Comparison of ENCODE assay signal across 9 cellular contexts in genomic region chr19:33819496-33819874, GRCh38. TPM values are rescaled to one million over a fixed set of nuclear protein-coding genes. Genes with fewer than 3 reads are reported as not detected.
DNase-seq lines count a peak whose midpoint lies in the region; ATAC-seq and TF ChIP-seq lines count a peak whose summit lies in the region.
"Had no signal": no experiment of that assay in that cellular context is flagged by ENCODE, and none has a peak within 500 bp of the region (broad histone marks: within the 10 kb centered on the region; RNA-seq: fewer than 3 reads in every experiment).

No MANE protein-coding gene starts in this region.

- H3K4me2 ChIP-seq in mammary epithelial cell (ENCODE audit: insufficient read depth, low read depth, low read length): peak overlapping the region; percentile 92

- no peaks in the 10 kb centered on the region for H3K36me3 Mint-ChIP-seq in activated T-cell treated with anti-CD3 and anti-CD28 coated beads, Interleukin-2, amount 50 U/mL, for 72 hours (ENCODE audit: insufficient read depth in 2 of 2)
- H3K36me3 Mint-ChIP-seq in type B pancreatic cell: peaks cover 4% of the 10 kb centered on the region

- H3K4me3 ChIP-seq in mammary epithelial cell (replicated peaks in 1 of 3; ENCODE audit: insufficient read depth in 1 of 3, low read depth in 2 of 3, low read length in 3 of 3) (peak overlapping the region in 2 of 3 experiments; percentile 18 to 25), mesodermal cell (ENCODE audit: extremely low read depth, insufficient read depth, low read length, poor library complexity, severe bottlenecking) (peak overlapping the region; percentile 31)
- H3K4me3 ChIP-seq: SJSA1 had no signal

- DNase-seq in activated T-cell treated with anti-CD3 and anti-CD28 coated beads, Interleukin-2, amount 50 U/mL, for 72 hours: no peak
- DNase-seq in activated T-cell treated with anti-CD3 and anti-CD28 coated beads, Interleukin-2, amount 50 U/mL, for 1 hour: no peak
- DNase-seq in mammary epithelial cell (no peak), type B pancreatic cell (ENCODE audit: extremely low spot score, unreplicated experiment) (no peak), epidermal melanocyte (ENCODE audit: insufficient read length, low spot score) (no peak), SHP77 treated with DMSO at 0.1 percent for 48 hours (lab: John Stamatoyannopoulos, UW) (no peak), AML-193 (lab: John Stamatoyannopoulos, UW) (no peak)

- H3K4me1 ChIP-seq in mammary epithelial cell (ENCODE audit: insufficient read depth, low read length) (peaks cover 38% of the 10 kb centered on the region), mesodermal cell (ENCODE audit: control insufficient read depth, insufficient read depth, low read length, poor library complexity, severe bottlenecking) (peaks cover 8% of the 10 kb centered on the region)
- H3K4me1 ChIP-seq: SJSA1 had no signal

- no peak for ATAC-seq in activated T-cell treated with anti-CD3 and anti-CD28 coated beads, Interleukin-2, amount 50 U/mL, for 72 hours (replicated peaks in 1 of 2)

- no peaks in the 10 kb centered on the region for H3K79me2 ChIP-seq in mammary epithelial cell (ENCODE audit: insufficient read depth, low read length)

- intact Hi-C loops in mammary epithelial cell (cut with micrococcal nuclease): no loop called here

- H3K9ac ChIP-seq in mammary epithelial cell (ENCODE audit: insufficient read depth, low read length): peak overlapping the region; percentile 65

- 72% methylated on average over 7 of the region's 10 CpGs for WGBS in mammary epithelial cell (ENCODE audit: low coverage, missing lambda C conversion rate)
- 48 to 52% methylated on average over 8 to 9 of the region's 10 CpGs for WGBS in mesodermal cell (ENCODE audit: insufficient coverage in 2 of 2), 2 experiments

- H3K27ac ChIP-seq in mammary epithelial cell (ENCODE audit: insufficient read depth, low read depth, low read length) (peak overlapping the region; percentile 72), mesodermal cell (ENCODE audit: low read depth, low read length, severe bottlenecking) (peak overlapping the region; percentile 56)
- H3K27ac ChIP-seq: SJSA1 had no signal

- in situ Hi-C loops in mammary epithelial cell (cut with MboI; ENCODE audit: low sequenced_read_pairs in 2 of 2): no loop called here

- H3K9me3 ChIP-seq in mammary epithelial cell (replicated peaks; ENCODE audit: insufficient read depth, low read length): no peaks in the 10 kb centered on the region
- H3K9me3 ChIP-seq in mesodermal cell (ENCODE audit: control insufficient read depth, low read length): no peaks in the 10 kb centered on the region
- H3K9me3 ChIP-seq: SJSA1 had no signal

- CTCF ChIA-PET in mammary epithelial cell (lab: Charles Lee; ENCODE audit: low non-redundant PET): no interaction called here

- no peaks in the 10 kb centered on the region for H4K20me1 ChIP-seq in mammary epithelial cell (ENCODE audit: insufficient read depth, low read length)

- TSS peak; percentile 68 for BruUV-seq in mammary epithelial cell (replicated peaks; lab: Mats Ljungman, UMichigan)

- peaks cover 17% of the 10 kb centered on the region for H3K4me1 Mint-ChIP-seq in activated T-cell treated with anti-CD3 and anti-CD28 coated beads, Interleukin-2, amount 50 U/mL, for 72 hours (ENCODE audit: low read depth)
- peaks cover 17% of the 10 kb centered on the region for H3K4me1 Mint-ChIP-seq in type B pancreatic cell (ENCODE audit: unreplicated experiment)

- no peaks in the 10 kb centered on the region for H3K36me3 ChIP-seq in mammary epithelial cell (ENCODE audit: insufficient read depth, low read length)
- H3K36me3 ChIP-seq in mesodermal cell (ENCODE audit: control insufficient read depth, insufficient read depth, low read length): peaks cover 4% of the 10 kb centered on the region
- H3K36me3 ChIP-seq: SJSA1 had no signal

- H3K4me3 Mint-ChIP-seq in activated T-cell treated with anti-CD3 and anti-CD28 coated beads, Interleukin-2, amount 50 U/mL, for 72 hours: peak overlapping the region; percentile 77 to 79
- H3K4me3 Mint-ChIP-seq in type B pancreatic cell: peak overlapping the region; percentile 66

- peak overlapping the region; percentile 75 for H2AFZ ChIP-seq in mammary epithelial cell (ENCODE audit: low read depth, low read length)

- TF ChIP-seq CTCF in mammary epithelial cell (conservative IDR thresholded peaks at IDR 0.05 in 1 of 2, IDR thresholded peaks at IDR 0.05 in 1 of 2; ENCODE audit: extremely low read depth in 1 of 2, insufficient read depth in 1 of 2, low read depth in 1 of 2, low read length in 2 of 2) (no peak), type B pancreatic cell (conservative IDR thresholded peaks at IDR 0.05) (no peak)

- H3K27me3 Mint-ChIP-seq in activated T-cell treated with anti-CD3 and anti-CD28 coated beads, Interleukin-2, amount 50 U/mL, for 72 hours (ENCODE audit: low read depth): peaks cover 10% of the 10 kb centered on the region
- peaks cover 14% of the 10 kb centered on the region for H3K27me3 Mint-ChIP-seq in type B pancreatic cell

- no peak overlapping the region for H3K27ac Mint-ChIP-seq in activated T-cell treated with anti-CD3 and anti-CD28 coated beads, Interleukin-2, amount 50 U/mL, for 72 hours
- H3K27ac Mint-ChIP-seq in type B pancreatic cell: peak overlapping the region; percentile 55

- dilution Hi-C loops in mammary epithelial cell (cut with HindIII; ENCODE audit: low sequenced_read_pairs): no loop called here

- no peaks in the 10 kb centered on the region for H3K27me3 ChIP-seq in mammary epithelial cell (ENCODE audit: insufficient read depth, low read length)
- H3K27me3 ChIP-seq: SJSA1 had no signal

- H3K9me3 Mint-ChIP-seq in activated T-cell treated with anti-CD3 and anti-CD28 coated beads, Interleukin-2, amount 50 U/mL, for 72 hours: no peaks in the 10 kb centered on the region
- no peaks in the 10 kb centered on the region for H3K9me3 Mint-ChIP-seq in type B pancreatic cell

RNA-seq across cellular contexts. Expression of gene KCTD15, which starts 22.8 kb away (rescaled TPM):
- 1 to 10 TPM; 7.3 to 8.2 TPM for total RNA-seq in activated T-cell treated with anti-CD3 and anti-CD28 coated beads, Interleukin-2, amount 50 U/mL, for 72 hours
- 10 to 100 TPM; 49.9 to 78.5 TPM for total RNA-seq in mammary epithelial cell
- 31.5 TPM for polyA plus RNA-seq in mammary epithelial cell
- polyA minus RNA-seq in mammary epithelial cell: 18.8 TPM
- 53.3 TPM for polyA plus RNA-seq in mesodermal cell (2013, experiment 1 of 2)
- polyA plus RNA-seq in mesodermal cell (2013, experiment 2 of 2): 42.2 TPM
- 18.1 and 53.2 TPM in 2 replicates for total RNA-seq in type B pancreatic cell (ENCODE audit: low replicate concordance)
